In genomic region chr11:102201776-102202175, GRCh38 we compare ENCODE assay signal across 29 cellular contexts.
"Had no signal": no experiment of that assay in that cellular context is flagged by ENCODE, and none has a peak within 500 bp of the region (broad histone marks: within the 10 kb centered on the region; RNA-seq: fewer than 3 reads in every experiment).

No MANE protein-coding gene starts in this region.

- H3K36me3 ChIP-seq: colonic mucosa had no signal

- DNase-seq: colonic mucosa; cortex of kidney; dermis blood vessel endothelial cell; dorsolateral prefrontal cortex; effector CD4-positive, alpha-beta T cell; effector CD8-positive, alpha-beta T cell; effector memory CD4-positive, alpha-beta T cell; effector memory CD8-positive, alpha-beta T cell; endodermal cell; erythroblast; esophagus squamous epithelium; foreskin fibroblast; foreskin keratinocyte; foreskin melanocyte; gastrocnemius medialis; glutamatergic neuron; head of caudate nucleus; heart left ventricle; heart right ventricle had no signal

- H3K9me3 Mint-ChIP-seq: dendritic cell treated with granulocyte-macrophage colony-stimulating factor and Interleukin-4, amounts not matched to agents 40 ng/mL and 50 ng/mL, for 4 days; effector memory CD8-positive, alpha-beta T cell; endodermal cell had no signal

- H3K27ac ChIP-seq: colonic mucosa, coronary artery, dorsolateral prefrontal cortex, epithelial cell of prostate, esophagus muscularis mucosa, esophagus squamous epithelium, foreskin keratinocyte, gastrocnemius medialis, gastroesophageal sphincter, heart left ventricle, heart right ventricle had no signal

- ATAC-seq: effector memory CD8-positive, alpha-beta T cell; esophagus mucosa; foreskin keratinocyte; gastrocnemius medialis; gastroesophageal sphincter; heart left ventricle; heart right ventricle had no signal

- H3K4me3 Mint-ChIP-seq: dendritic cell treated with granulocyte-macrophage colony-stimulating factor and Interleukin-4, amounts not matched to agents 40 ng/mL and 50 ng/mL, for 4 days; effector memory CD8-positive, alpha-beta T cell; endodermal cell had no signal

- H3K9me3 ChIP-seq: colonic mucosa, esophagus muscularis mucosa, esophagus squamous epithelium, gastrocnemius medialis, gastroesophageal sphincter, heart left ventricle, heart right ventricle had no signal

- H3K4me1 ChIP-seq: colonic mucosa had no signal

- H3K27me3 ChIP-seq: colonic mucosa, dorsolateral prefrontal cortex, esophagus muscularis mucosa, esophagus squamous epithelium, foreskin keratinocyte, gastrocnemius medialis, gastroesophageal sphincter, heart left ventricle, heart right ventricle had no signal

- H3K4me3 ChIP-seq: colonic mucosa, coronary artery, dorsolateral prefrontal cortex, esophagus muscularis mucosa, esophagus squamous epithelium, gastrocnemius medialis, gastroesophageal sphincter, heart left ventricle, heart right ventricle had no signal

- H3K27ac Mint-ChIP-seq: dendritic cell treated with granulocyte-macrophage colony-stimulating factor and Interleukin-4, amounts not matched to agents 40 ng/mL and 50 ng/mL, for 4 days; effector memory CD8-positive, alpha-beta T cell; endodermal cell had no signal

- FAIRE-seq: colon, endometrium, endothelial cell of umbilical vein, frontal cortex had no signal
